9 cellular contexts compared by ENCODE assay signal in genomic region chr19:18057557-18057956, GRCh38. TPM values are rescaled to one million over a fixed set of nuclear protein-coding genes. Genes with fewer than 3 reads are reported as not detected.
DNase-seq lines count a peak whose midpoint lies in the region; ATAC-seq and TF ChIP-seq lines count a peak whose summit lies in the region.
"Had no signal": no experiment of that assay in that cellular context is flagged by ENCODE, and none has a peak within 500 bp of the region (broad histone marks: within the 10 kb centered on the region; RNA-seq: fewer than 3 reads in every experiment).

No MANE protein-coding gene starts in this region.

- no peaks in the 10 kb centered on the region for H3K27me3 ChIP-seq in psoas muscle (ENCODE audit: insufficient read depth in 3 of 3, low read length in 2 of 3)

- H3K27ac Mint-ChIP-seq in T-cell: peak overlapping the region; percentile 79 to 82

- no peaks in the 10 kb centered on the region for H3K9me3 Mint-ChIP-seq in T-cell

- H3K36me3 ChIP-seq in psoas muscle (ENCODE audit: insufficient read depth in 1 of 2, low read depth in 1 of 2): no peaks in the 10 kb centered on the region

- peak overlapping the region; percentile 85 for H3K27ac ChIP-seq in psoas muscle

- peaks cover 14% of the 10 kb centered on the region for H3K36me3 Mint-ChIP-seq in T-cell
- H3K36me3 Mint-ChIP-seq: brain had no signal

- TF ChIP-seq CTCF in psoas muscle (IDR thresholded peaks at IDR 0.05): no peak

- ATAC-seq in T-cell (replicated peaks in 1 of 4) (no peak), left ventricle myocardium superior (peak; percentile 65), psoas muscle (peak; percentile 45 to 77 (median 66)), HG02884 (IDR thresholded peaks at IDR 0.05; ENCODE audit: unreplicated experiment) (no peak), HG03095 (IDR thresholded peaks at IDR 0.05; ENCODE audit: unreplicated experiment) (no peak)

- 28 to 57% (median 39%) methylated on average over 6 of the region's 6 CpGs for WGBS in psoas muscle, 3 donors

- DNase-seq in D341Med (ENCODE audit: low spot score) (peak; percentile 29), T-cell (no peak), left ventricle myocardium superior (peak; percentile 58), psoas muscle (peak; percentile 41 to 73), HUDEP-2 (lab: John Stamatoyannopoulos, UW; ENCODE audit: unreplicated experiment in 76 of 76) (no peak), SKM-1 (lab: John Stamatoyannopoulos, UW; ENCODE audit: unreplicated experiment) (no peak)

- CTCF ChIA-PET in T-cell (lab: Charles Lee): interaction anchor here (0.7 to 1.7 kb wide), 3 partner anchors 47 to 51 kb away, joined by 3 to 6 read pairs (median 3); no protein-coding TSS in a partner anchor

- H3K4me3 Mint-ChIP-seq in T-cell: peak overlapping the region in 1 of 3 donors; percentile 33

- no peaks in the 10 kb centered on the region for H3K27me3 Mint-ChIP-seq in T-cell

- POLR2A ChIA-PET in T-cell (lab: Charles Lee): no interaction called here

- H3K9me3 ChIP-seq in psoas muscle: no peaks in the 10 kb centered on the region

- H3K4me3 ChIP-seq in psoas muscle: no peak overlapping the region

- peaks cover 15 to 23% (median 21%) of the 10 kb centered on the region in 3 donors for H3K4me1 Mint-ChIP-seq in T-cell

- H3K4me1 ChIP-seq in psoas muscle: peaks cover 19% of the 10 kb centered on the region

- intact Hi-C loops in left ventricle myocardium superior (cut with micrococcal nuclease): loop anchor here (2.0 kb wide), 1 partner anchor 51 kb away; no protein-coding TSS in a partner anchor
- intact Hi-C loops in psoas muscle (cut with DNase I): loop anchor here in 1 of 2 donors (5.0 kb wide), 1 partner anchor 120 kb away; no protein-coding TSS in a partner anchor

RNA-seq across cellular contexts. Expression of gene IL12RB1, which starts 29.2 kb away (rescaled TPM):
- 10 to 100 TPM; 26.3 to 45.2 (median 39.3) TPM for total RNA-seq in T-cell
- 0.94 TPM for total RNA-seq in left ventricle myocardium superior
- total RNA-seq in psoas muscle: under 1 TPM; 0.15 to 0.53 (median 0.26) TPM
- under 1 TPM in 2 of 3 donors, not detected in 1; 0.14 to 0.17 TPM for polyA plus RNA-seq in psoas muscle

RNA-seq across cellular contexts. Expression of gene MAST3, which starts 40.0 kb away (rescaled TPM):
- total RNA-seq in T-cell (10 to 100 TPM; 42.0 to 60.2 (median 53.2) TPM), left ventricle myocardium superior (5.6 TPM), psoas muscle (1 to 10 TPM; 1.7 to 5.1 (median 3.2) TPM)
- polyA plus RNA-seq in psoas muscle: 1 to 10 TPM in 1 of 3 donors, under 1 TPM in 2; 0.34 to 2.5 (median 0.96) TPM

RNA-seq across cellular contexts. Expression of gene ARRDC2, which starts 49.6 kb away (rescaled TPM):
- 100 to 1,000 TPM; 163 to 195 (median 188) TPM for total RNA-seq in T-cell
- total RNA-seq in left ventricle myocardium superior: 17.9 TPM
- total RNA-seq in psoas muscle: 100 to 1,000 TPM in 2 of 4 donors, 10 to 100 TPM in 2; 43.4 to 399 (median 98.4) TPM
- polyA plus RNA-seq in psoas muscle: 100 to 1,000 TPM; 173 to 294 (median 281) TPM

Comparison
In these comparisons a context has a peak if more than half of its experiments do, and no peak if none do; other contexts are left out.
1. DNase-seq: peak in D341Med (single experiment), left ventricle myocardium superior (single experiment) and psoas muscle (2 of 2); none in T-cell (0 of 34), HUDEP-2 (0 of 76) and SKM-1 (single experiment).
2. ATAC-seq: peak in left ventricle myocardium superior (single experiment) and psoas muscle (4 of 4); none in T-cell (0 of 4), HG02884 (single experiment) and HG03095 (single experiment).
3. RNA of gene IL12RB1, which starts 29.2 kb away (total RNA-seq): 26.3 to 45.2 TPM in T-cell; 0.94 TPM in left ventricle myocardium superior (single experiment) and 0.15 to 0.53 TPM in psoas muscle; every median in the first group is over 10 times any median in the second.